In the genomic region with DNA sequence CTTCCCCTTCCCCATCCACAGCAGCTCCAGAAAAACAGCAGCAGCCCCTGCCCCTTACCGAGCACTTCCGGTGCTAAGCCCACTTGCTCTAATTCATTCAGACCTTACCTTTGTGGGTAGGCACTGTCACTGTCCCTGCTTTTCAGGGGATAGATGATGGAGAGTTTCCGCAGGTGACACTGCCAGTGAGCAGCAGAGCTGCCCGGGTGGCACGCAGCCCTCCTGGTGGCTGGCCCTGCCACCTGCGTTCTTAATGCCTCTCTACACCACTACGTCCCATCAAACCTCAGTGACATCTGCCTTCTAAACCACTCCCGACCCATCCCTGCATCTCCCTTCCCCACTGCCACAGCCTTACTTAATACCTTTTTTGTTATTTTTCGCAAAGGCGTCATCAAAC, we compare ENCODE assay signal across 18 cellular contexts.
A peak's percentile ranks its signal among the peaks of the same experiment; 100 is the strongest.
DNase-seq lines count a peak whose midpoint lies in the region; ATAC-seq and TF ChIP-seq lines count a peak whose summit lies in the region.
"Had no signal": no experiment of that assay in that cellular context is flagged by ENCODE, and none has a peak within 500 bp of the region (broad histone marks: within the 10 kb centered on the region; RNA-seq: fewer than 3 reads in every experiment).

No MANE protein-coding gene starts in this region.

- no peak overlapping the region for H3K4me3 ChIP-seq in CD4-positive, CD25-positive, alpha-beta regulatory T cell (ENCODE audit: low read depth, low read length)
- H3K4me3 ChIP-seq in naive thymus-derived CD4-positive, alpha-beta T cell (ENCODE audit: low read length), result no peak overlapping the region
- H3K4me3 ChIP-seq in stomach, result no peak overlapping the region
- H3K4me3 ChIP-seq: BLaER1, K562 had no signal

- H3K27me3 ChIP-seq in CD4-positive, CD25-positive, alpha-beta regulatory T cell (ENCODE audit: control insufficient read depth, insufficient read depth, low read length), result no peaks in the 10 kb centered on the region
- H3K27me3 ChIP-seq in naive thymus-derived CD4-positive, alpha-beta T cell (ENCODE audit: control insufficient read depth in 2 of 2, insufficient read depth in 2 of 2, low read length in 2 of 2), result no peaks in the 10 kb centered on the region
- H3K27me3 ChIP-seq in stomach, result no peaks in the 10 kb centered on the region
- H3K27me3 ChIP-seq: BLaER1 had no signal

- peaks cover 1% of the 10 kb centered on the region for H3K4me1 Mint-ChIP-seq in T-helper 2 cell treated with Interferon-gamma antibody and Interleukin-4, amounts not matched to agents 5 μg/mL and 100 μg/mL, for 36 hours (ENCODE audit: low read depth)
- peaks cover 9 to 17% (median 12%) of the 10 kb centered on the region in 4 donors for H3K4me1 Mint-ChIP-seq in CD4-positive, CD25-positive, alpha-beta regulatory T cell
- H3K4me1 Mint-ChIP-seq in activated CD8-positive, alpha-beta T cell treated with anti-CD3 and anti-CD28 coated beads for 36 hours (ENCODE audit: low read depth), result peaks cover 28% of the 10 kb centered on the region
- H3K4me1 Mint-ChIP-seq in naive thymus-derived CD4-positive, alpha-beta T cell, result peaks cover 5 to 29% (median 20%) of the 10 kb centered on the region in 7 donors

- intact Hi-C loops in activated CD8-positive, alpha-beta T cell treated with anti-CD3 and anti-CD28 coated beads for 36 hours (cut with micrococcal nuclease), result no loop called here
- intact Hi-C loops in naive thymus-derived CD4-positive, alpha-beta T cell (cut with micrococcal nuclease), result no loop called here
- intact Hi-C loops in stomach (cut with DNase I; ENCODE audit: low total_unique reads), result no loop called here

- TF ChIP-seq POLR2A in stomach (IDR thresholded peaks at IDR 0.05), result no peak

- H3K27me3 Mint-ChIP-seq in T-helper 2 cell treated with Interferon-gamma antibody and Interleukin-4, amounts not matched to agents 5 μg/mL and 100 μg/mL, for 36 hours (ENCODE audit: low read depth), result no peaks in the 10 kb centered on the region
- H3K27me3 Mint-ChIP-seq in CD4-positive, CD25-positive, alpha-beta regulatory T cell, result no peaks in the 10 kb centered on the region
- H3K27me3 Mint-ChIP-seq in activated CD8-positive, alpha-beta T cell treated with anti-CD3 and anti-CD28 coated beads for 36 hours, result no peaks in the 10 kb centered on the region
- H3K27me3 Mint-ChIP-seq in naive thymus-derived CD4-positive, alpha-beta T cell, result no peaks in the 10 kb centered on the region

- H3K9me3 ChIP-seq in CD4-positive, CD25-positive, alpha-beta regulatory T cell (ENCODE audit: control insufficient read depth in 2 of 2, low read length in 2 of 2), result no peaks in the 10 kb centered on the region
- H3K9me3 ChIP-seq in naive thymus-derived CD4-positive, alpha-beta T cell (ENCODE audit: control insufficient read depth in 2 of 3, low read length in 3 of 3), result no peaks in the 10 kb centered on the region
- no peaks in the 10 kb centered on the region for H3K9me3 ChIP-seq in stomach

- peaks cover 58% of the 10 kb centered on the region for H3K36me3 Mint-ChIP-seq in T-helper 2 cell treated with Interferon-gamma antibody and Interleukin-4, amounts not matched to agents 5 μg/mL and 100 μg/mL, for 36 hours (ENCODE audit: low read depth)
- peaks cover 62% of the 10 kb centered on the region for H3K36me3 Mint-ChIP-seq in CD4-positive, CD25-positive, alpha-beta regulatory T cell
- peaks cover 73% of the 10 kb centered on the region for H3K36me3 Mint-ChIP-seq in activated CD8-positive, alpha-beta T cell treated with anti-CD3 and anti-CD28 coated beads for 36 hours (ENCODE audit: low read depth)
- peaks cover 18 to 54% (median 44%) of the 10 kb centered on the region in 5 donors for H3K36me3 Mint-ChIP-seq in naive thymus-derived CD4-positive, alpha-beta T cell

- CTCF ChIA-PET in activated CD8-positive, alpha-beta T cell treated with anti-CD3 and anti-CD28 coated beads for 36 hours (lab: Charles Lee), result no interaction called here
- CTCF ChIA-PET in naive thymus-derived CD4-positive, alpha-beta T cell (lab: Charles Lee), result no interaction called here

- no peak overlapping the region for H3K4me3 Mint-ChIP-seq in T-helper 2 cell treated with Interferon-gamma antibody and Interleukin-4, amounts not matched to agents 5 μg/mL and 100 μg/mL, for 36 hours
- no peak overlapping the region for H3K4me3 Mint-ChIP-seq in CD4-positive, CD25-positive, alpha-beta regulatory T cell
- no peak overlapping the region for H3K4me3 Mint-ChIP-seq in activated CD8-positive, alpha-beta T cell treated with anti-CD3 and anti-CD28 coated beads for 36 hours
- no peak overlapping the region for H3K4me3 Mint-ChIP-seq in naive thymus-derived CD4-positive, alpha-beta T cell

- POLR2A ChIA-PET in activated CD8-positive, alpha-beta T cell treated with anti-CD3 and anti-CD28 coated beads for 36 hours (lab: Charles Lee), result no interaction called here
- POLR2A ChIA-PET in naive thymus-derived CD4-positive, alpha-beta T cell (lab: Charles Lee), result no interaction called here

- no peak overlapping the region for H3K27ac ChIP-seq in CD4-positive, CD25-positive, alpha-beta regulatory T cell (ENCODE audit: insufficient read depth, low read length, poor library complexity, severe bottlenecking)
- H3K27ac ChIP-seq in naive thymus-derived CD4-positive, alpha-beta T cell (ENCODE audit: low read depth, low read length), result no peak overlapping the region
- no peak overlapping the region for H3K27ac ChIP-seq in stomach
- H3K27ac ChIP-seq: BLaER1 had no signal

- no peaks in the 10 kb centered on the region for H3K9me3 Mint-ChIP-seq in T-helper 2 cell treated with Interferon-gamma antibody and Interleukin-4, amounts not matched to agents 5 μg/mL and 100 μg/mL, for 36 hours
- H3K9me3 Mint-ChIP-seq in CD4-positive, CD25-positive, alpha-beta regulatory T cell, result peaks cover 0 to 2% (median 0%) of the 10 kb centered on the region in 7 donors
- peaks cover 4% of the 10 kb centered on the region for H3K9me3 Mint-ChIP-seq in activated CD8-positive, alpha-beta T cell treated with anti-CD3 and anti-CD28 coated beads for 36 hours
- H3K9me3 Mint-ChIP-seq in naive thymus-derived CD4-positive, alpha-beta T cell, result no peaks in the 10 kb centered on the region

- peak overlapping the region; percentile 52 for H3K27ac Mint-ChIP-seq in T-helper 2 cell treated with Interferon-gamma antibody and Interleukin-4, amounts not matched to agents 5 μg/mL and 100 μg/mL, for 36 hours
- peak overlapping the region in 2 of 3 donors; percentile 68 to 92 for H3K27ac Mint-ChIP-seq in CD4-positive, CD25-positive, alpha-beta regulatory T cell
- peak overlapping the region; percentile 47 for H3K27ac Mint-ChIP-seq in activated CD8-positive, alpha-beta T cell treated with anti-CD3 and anti-CD28 coated beads for 36 hours
- H3K27ac Mint-ChIP-seq in naive thymus-derived CD4-positive, alpha-beta T cell, result peak overlapping the region in 7 of 9 donors; percentile 23 to 85 (median 60)

- no peak for TF ChIP-seq CTCF in activated CD8-positive, alpha-beta T cell treated with anti-CD3 and anti-CD28 coated beads for 36 hours (IDR thresholded peaks at IDR 0.05)
- no peak for TF ChIP-seq CTCF in stomach (IDR thresholded peaks at IDR 0.05)

- ATAC-seq in CD4-positive, CD25-positive, alpha-beta regulatory T cell (ENCODE audit: low read depth in 2 of 2), result no peak
- no peak for ATAC-seq in activated CD8-positive, alpha-beta T cell treated with anti-CD3 and anti-CD28 coated beads for 36 hours
- no peak for ATAC-seq in naive thymus-derived CD4-positive, alpha-beta T cell
- ATAC-seq: K562, PC-3 had no signal

- no peak for TF ChIP-seq EP300 in stomach (IDR thresholded peaks at IDR 0.05)

- no peaks in the 10 kb centered on the region for H3K4me1 ChIP-seq in CD4-positive, CD25-positive, alpha-beta regulatory T cell (ENCODE audit: control insufficient read depth, insufficient read depth, low read length, poor library complexity, severe bottlenecking)
- peaks cover 0 to 6% of the 10 kb centered on the region in 2 donors for H3K4me1 ChIP-seq in naive thymus-derived CD4-positive, alpha-beta T cell (ENCODE audit: control insufficient read depth in 2 of 2, insufficient read depth in 2 of 2, low read length in 2 of 2)
- peaks cover 18 to 43% (median 35%) of the 10 kb centered on the region in 4 donors for H3K4me1 ChIP-seq in stomach

- no peak for DNase-seq in T-helper 2 cell treated with Interferon-gamma antibody and Interleukin-4, amounts not matched to agents 5 μg/mL and 100 μg/mL, for 36 hours (ENCODE audit: low spot score)
- DNase-seq in T-helper 2 cell, result no peak
- DNase-seq in CD4-positive, CD25-positive, alpha-beta regulatory T cell, result no peak
- no peak for DNase-seq in activated CD8-positive, alpha-beta T cell treated with anti-CD3 and anti-CD28 coated beads for 36 hours
- DNase-seq in naive thymus-derived CD4-positive, alpha-beta T cell, result no peak
- no peak for DNase-seq in NCI-H187 treated with DMSO at 0.1 percent for 48 hours (lab: John Stamatoyannopoulos, UW)
- DNase-seq in NCI-H524 (lab: John Stamatoyannopoulos, UW), result no peak
- no peak for DNase-seq in stomach
- DNase-seq: 8988T, DMS 273 treated with DMSO at 0.1 percent for 48 hours, EL, NCI-H1048, NCI-H2107, NCI-H345, NCI-H69, PC-3 had no signal

- H3K36me3 ChIP-seq in CD4-positive, CD25-positive, alpha-beta regulatory T cell (ENCODE audit: control insufficient read depth, insufficient read depth, low read length), result peaks cover 70% of the 10 kb centered on the region
- H3K36me3 ChIP-seq in naive thymus-derived CD4-positive, alpha-beta T cell (ENCODE audit: control insufficient read depth in 2 of 3, insufficient read depth in 3 of 3, low read length in 3 of 3), result peaks cover 20 to 78% (median 21%) of the 10 kb centered on the region in 3 experiments
- peaks cover 4 to 55% (median 44%) of the 10 kb centered on the region in 4 donors for H3K36me3 ChIP-seq in stomach

- WGBS in stomach, 5 donors, result 93 to 96% (median 94%) methylated on average over 10 of the region's 10 CpGs
